In genomic region chr14:103402700-103403099, GRCh38 we compare ENCODE assay signal across 11 cellular contexts. TPM values are rescaled to one million over a fixed set of nuclear protein-coding genes. Genes with fewer than 3 reads are reported as not detected.
DNase-seq lines count a peak whose midpoint lies in the region; TF ChIP-seq lines count a peak whose summit lies in the region.
"Had no signal": no experiment of that assay in that cellular context is flagged by ENCODE, and none has a peak within 500 bp of the region (broad histone marks: within the 10 kb centered on the region; RNA-seq: fewer than 3 reads in every experiment).

No MANE protein-coding gene starts in this region.

- no peak for TF ChIP-seq CTCF in brain microvascular endothelial cell (IDR thresholded peaks at IDR 0.05; ENCODE audit: low read depth, low read length, missing control alignments)

- no peak overlapping the region for H3K4me3 ChIP-seq in brain microvascular endothelial cell (ENCODE audit: low read depth, low read length)
- H3K4me3 ChIP-seq: sigmoid colon had no signal

- H3K36me3 ChIP-seq in brain microvascular endothelial cell (replicated peaks), result peaks cover 1% of the 10 kb centered on the region

- in situ Hi-C loops in brain microvascular endothelial cell (cut with HindIII; ENCODE audit: low pct_ligation_motif_present, low sequenced_read_pairs), result no loop called here

- DNase-seq in DMS 273 (lab: John Stamatoyannopoulos, UW; ENCODE audit: unreplicated experiment) (peak; percentile 56), M059J (ENCODE audit: low read depth) (peak; percentile 41), brain microvascular endothelial cell (peak; percentile 78), left kidney (ENCODE audit: low read depth, low spot score) (peak; percentile 61), NCI-H2196 (lab: John Stamatoyannopoulos, UW; ENCODE audit: unreplicated experiment) (no peak), nucleus accumbens (lab: John Stamatoyannopoulos, UW) (no peak), LoVo (ENCODE audit: low spot score) (no peak), HPDE6-E6E7 (ENCODE audit: extremely low spot score) (no peak)
- DNase-seq: CD4-positive, CD25-positive, alpha-beta regulatory T cell; NCI-H187 treated with DMSO at 0.1 percent for 48 hours; sigmoid colon had no signal

- H3K27me3 ChIP-seq in brain microvascular endothelial cell (replicated peaks), result no peaks in the 10 kb centered on the region
- H3K27me3 ChIP-seq: sigmoid colon had no signal

- peak overlapping the region; percentile 86 for H3K27ac ChIP-seq in brain microvascular endothelial cell
- H3K27ac ChIP-seq: sigmoid colon had no signal

RNA-seq across cellular contexts. Expression of gene MARK3, which starts 17.5 kb away (rescaled TPM):
- 27.2 and 40.0 TPM in 2 replicates for total RNA-seq in M059J (2014; rRNA removed; shearing (Covaris generic))

Comparison
In these comparisons a context has a peak if more than half of its experiments do, and no peak if none do; other contexts are left out.
1. DNase-seq: peak in DMS 273 (single experiment), M059J (single experiment), brain microvascular endothelial cell (single experiment) and left kidney (single experiment); none in NCI-H2196 (single experiment), nucleus accumbens (0 of 56), LoVo (single experiment) and HPDE6-E6E7 (single experiment).